In the genomic region with DNA sequence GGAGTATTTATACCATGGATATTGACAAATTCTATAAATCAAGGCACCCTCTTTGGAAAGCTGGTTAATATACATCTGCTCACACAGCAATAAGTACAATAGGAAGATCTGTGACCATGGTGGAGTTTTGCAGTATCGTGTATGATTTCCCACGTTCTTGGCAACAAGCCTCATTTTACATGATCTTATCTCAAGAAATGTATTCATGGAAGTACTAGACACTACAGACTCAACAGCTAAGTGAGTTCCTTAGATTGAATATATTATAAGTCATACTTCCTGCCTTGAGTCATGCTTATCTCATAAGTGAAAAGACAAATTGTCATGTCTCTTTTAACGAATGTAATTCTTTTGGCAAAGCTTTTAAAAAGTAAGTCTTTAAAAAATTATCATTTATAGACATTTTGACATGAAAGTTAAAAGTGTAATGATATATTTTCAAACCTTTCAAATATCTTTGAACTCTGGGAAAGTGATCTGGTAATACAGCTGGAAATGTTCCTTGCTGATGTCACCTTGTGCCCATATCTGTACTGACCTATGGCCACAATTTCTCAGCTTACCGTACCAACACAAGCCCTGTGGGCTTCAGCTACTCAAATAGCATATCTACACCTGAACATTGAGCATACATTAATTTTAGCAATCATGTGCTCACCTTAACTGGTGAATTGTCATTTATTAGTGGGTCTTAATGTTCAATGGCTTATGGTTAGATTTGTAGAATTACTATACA, we compare ENCODE assay signal across 23 cellular contexts.
DNase-seq lines count a peak whose midpoint lies in the region; ATAC-seq, FAIRE-seq and TF ChIP-seq lines count a peak whose summit lies in the region.
"Had no signal": no experiment of that assay in that cellular context is flagged by ENCODE, and none has a peak within 500 bp of the region (broad histone marks: within the 10 kb centered on the region; RNA-seq: fewer than 3 reads in every experiment).

No MANE protein-coding gene starts in this region.

- H3K56ac ChIP-seq in IMR-90 (ENCODE audit: extremely low read depth, insufficient read depth, low read length) = no peak overlapping the region

- BruUV-seq in IMR-90 (replicated peaks; lab: Mats Ljungman, UMichigan) = no TSS peak
- BruUV-seq in K562 (replicated peaks; lab: Mats Ljungman, UMichigan) = no TSS peak

- dilution Hi-C loops in IMR-90 (cut with HindIII; ENCODE audit: low sequenced_read_pairs, unreplicated experiment) = no loop called here

- TF ChIP-seq POLR2A in A549 (IDR thresholded peaks at IDR 0.05; ENCODE audit: low read length) (no peak), IMR-90 (IDR thresholded peaks at IDR 0.05; ENCODE audit: low read depth, low read length) (no peak), K562 (conservative IDR thresholded peaks at IDR 0.05) (no peak)

- DNase-seq in A549 (ENCODE audit: low read depth in 1 of 2, low spot score in 1 of 2) (no peak), IMR-90 (peak; percentile 87), K562 (ENCODE audit: extremely low read depth in 1 of 4, low spot score in 3 of 4) (no peak), foreskin melanocyte (peak; percentile 32), amniotic stem cell (lab: John Stamatoyannopoulos, UW) (no peak)
- DNase-seq in effector memory CD8-positive, alpha-beta T cell = no peak
- DNase-seq: activated CD8-positive, alpha-beta memory T cell treated with anti-CD3 and anti-CD28 coated beads, Interleukin-2, amount 50 U/mL, for 4 hours; activated gamma-delta T cell treated with Interleukin-2 at 50 U/mL for 16 hours; CD4-positive, alpha-beta memory T cell; DND-41; MM.1S; NCI-H1694; right cardiac atrium; SIG-M5; stimulated activated naive CD8-positive, alpha-beta T cell treated with anti-CD3 and anti-CD28 coated beads, Interleukin-15, amount 100 ng/mL, for 72 hours; T-helper 9 cell; upper lobe of right lung had no signal

- H4K5ac ChIP-seq in IMR-90 (ENCODE audit: low read depth, low read length) = no peak overlapping the region

- H3K4me2 ChIP-seq in A549 = no peak overlapping the region
- H3K4me2 ChIP-seq in IMR-90 (ENCODE audit: low read depth, low read length) = no peak overlapping the region
- H3K4me2 ChIP-seq in K562 (ENCODE audit: insufficient read depth, low read length) = no peak overlapping the region
- H3K4me2 ChIP-seq: neural progenitor cell had no signal

- no peaks in the 10 kb centered on the region for H3K79me1 ChIP-seq in IMR-90 (ENCODE audit: low read depth in 1 of 2, low read length in 2 of 2)

- H2BK5ac ChIP-seq in IMR-90 (ENCODE audit: low read depth, low read length, poor library complexity, severe bottlenecking) = peak overlapping the region; percentile 69

- H3K9me3 ChIP-seq in A549 (peaks cover 2% of the 10 kb centered on the region; the same call in 1 of the 3 replicates), IMR-90 (ENCODE audit: control insufficient read depth, insufficient read depth, low read length) (no peaks in the 10 kb centered on the region), K562 (replicated peaks; ENCODE audit: control insufficient read depth, insufficient read depth, low read depth, low read length) (no peaks in the 10 kb centered on the region)
- H3K9me3 ChIP-seq: esophagus muscularis mucosa, upper lobe of right lung had no signal

- no peaks in the 10 kb centered on the region for H3K4me1 ChIP-seq in A549
- H3K4me1 ChIP-seq in IMR-90 (ENCODE audit: control insufficient read depth, insufficient read depth, low read length) = peaks cover 7% of the 10 kb centered on the region
- no peaks in the 10 kb centered on the region for H3K4me1 ChIP-seq in K562 (replicated peaks in 1 of 2; ENCODE audit: control insufficient read depth in 2 of 2, insufficient read depth in 2 of 2, low read length in 2 of 2)
- H3K4me1 ChIP-seq: esophagus muscularis mucosa, neural progenitor cell, upper lobe of right lung had no signal

- in situ Hi-C loops in IMR-90 (cut with MboI; ENCODE audit: low sequenced_read_pairs) (no loop called here), K562 (cut with MboI) (no loop called here)

- 0 out of 2 replicates have a peak overlapping the region, but pooled peaks have one; percentile 55 for H3K23ac ChIP-seq in IMR-90 (ENCODE audit: low read depth, low read length)

- H2BK120ac ChIP-seq in IMR-90 (ENCODE audit: low read depth, low read length) = peak overlapping the region; percentile 69

- H2AFZ ChIP-seq in IMR-90 (replicated peaks; ENCODE audit: low read length, poor library complexity) (no peak overlapping the region), K562 (ENCODE audit: low read depth, low read length) (no peak overlapping the region)
- H2AFZ ChIP-seq: neural progenitor cell had no signal

- no peak overlapping the region for H2AK9ac ChIP-seq in IMR-90 (replicated peaks; ENCODE audit: low read depth, low read length, poor library complexity)

- no peaks in the 10 kb centered on the region for H4K20me1 ChIP-seq in IMR-90 (ENCODE audit: insufficient read depth, low read length)
- no peaks in the 10 kb centered on the region for H4K20me1 ChIP-seq in K562 (replicated peaks; ENCODE audit: control insufficient read depth, insufficient read depth, low read length)

- no peak overlapping the region for H3K4me3 Mint-ChIP-seq in effector memory CD8-positive, alpha-beta T cell
- H3K4me3 Mint-ChIP-seq: CD4-positive, alpha-beta memory T cell; dendritic cell treated with granulocyte-macrophage colony-stimulating factor and Interleukin-4, amounts not matched to agents 40 ng/mL and 50 ng/mL, for 4 days; neural progenitor cell; stimulated activated naive CD8-positive, alpha-beta T cell treated with anti-CD3 and anti-CD28 coated beads, Interleukin-15, amount 100 ng/mL, for 72 hours had no signal

- H3K27me3 ChIP-seq in IMR-90 (ENCODE audit: control insufficient read depth, insufficient read depth, low read length) (no peaks in the 10 kb centered on the region), K562 (ENCODE audit: control insufficient read depth in 2 of 2, insufficient read depth in 2 of 2, low read length in 2 of 2) (no peaks in the 10 kb centered on the region; a peak in 1 of 5 replicates)
- H3K27me3 ChIP-seq: esophagus muscularis mucosa, neural progenitor cell, upper lobe of right lung had no signal

- H3K9me1 ChIP-seq in IMR-90 (ENCODE audit: insufficient read depth, low read length) = no peaks in the 10 kb centered on the region
- no peaks in the 10 kb centered on the region for H3K9me1 ChIP-seq in K562 (ENCODE audit: control insufficient read depth, insufficient read depth, low read length)

- 1% methylated on average over 4 of the region's 4 CpGs for WGBS in A549 (ENCODE audit: missing lambda C conversion rate)
- no CpG with 5 or more reads among the region's 4 CpGs for WGBS in IMR-90 (ENCODE audit: extremely low coverage in 2 of 2, insufficient read length in 1 of 2), 2 experiments
- WGBS in K562 (ENCODE audit: insufficient coverage, low coverage, missing lambda C conversion rate) = 2% methylated on average over 4 of the region's 4 CpGs

- POLR2A ChIA-PET in A549 (lab: Yijun Ruan, JAX) (no interaction called here), IMR-90 (lab: Charles Lee; ENCODE audit: unreplicated experiment) (no interaction called here), K562 (lab: Yijun Ruan, JAX) (interaction anchor here (0.5 to 1.4 kb wide), 2 partner anchors 10 to 149 kb away, joined by 3 read pairs; no protein-coding TSS in a partner anchor)

- H3K27ac ChIP-seq in A549 (no peak overlapping the region), IMR-90 (ENCODE audit: insufficient read depth, low read length) (no peak overlapping the region), K562 (ENCODE audit: extremely low read depth, low read depth, low read length) (no peak overlapping the region)
- H3K27ac ChIP-seq: esophagus muscularis mucosa, neural progenitor cell, upper lobe of right lung had no signal

- no peak overlapping the region for H3K9ac ChIP-seq in IMR-90 (ENCODE audit: low read depth, low read length)
- no peak overlapping the region for H3K9ac ChIP-seq in K562 (ENCODE audit: insufficient read depth in 1 of 2, low read depth in 2 of 2, low read length in 2 of 2)
- H3K9ac ChIP-seq: neural progenitor cell had no signal

- intact Hi-C loops in IMR-90 (cut with micrococcal nuclease) (no loop called here), K562 (cut with micrococcal nuclease) (no loop called here)

- no peaks in the 10 kb centered on the region for H3K79me2 ChIP-seq in K562 (ENCODE audit: control insufficient read depth, insufficient read depth, low read length)

- no peak for TF ChIP-seq EP300 in A549 (IDR thresholded peaks at IDR 0.05)
- no peak for TF ChIP-seq EP300 in K562 (IDR thresholded peaks at IDR 0.05; ENCODE audit: low read length)

- no peak overlapping the region for H3K27ac Mint-ChIP-seq in effector memory CD8-positive, alpha-beta T cell
- H3K27ac Mint-ChIP-seq: CD4-positive, alpha-beta memory T cell; dendritic cell treated with granulocyte-macrophage colony-stimulating factor and Interleukin-4, amounts not matched to agents 40 ng/mL and 50 ng/mL, for 4 days; neural progenitor cell; stimulated activated naive CD8-positive, alpha-beta T cell treated with anti-CD3 and anti-CD28 coated beads, Interleukin-15, amount 100 ng/mL, for 72 hours had no signal

- H2BK20ac ChIP-seq in IMR-90 (ENCODE audit: low read depth, low read length) = peak overlapping the region; percentile 81

- H2AK5ac ChIP-seq in IMR-90 (ENCODE audit: low read depth, low read length) = peak overlapping the region; percentile 79; the same call in 1 of the 2 replicates

- H3K4me1 Mint-ChIP-seq in effector memory CD8-positive, alpha-beta T cell (ENCODE audit: low read depth in 2 of 2) = no peaks in the 10 kb centered on the region
- H3K4me1 Mint-ChIP-seq: CD4-positive, alpha-beta memory T cell; neural progenitor cell; stimulated activated naive CD8-positive, alpha-beta T cell treated with anti-CD3 and anti-CD28 coated beads, Interleukin-15, amount 100 ng/mL, for 72 hours had no signal

- no peak for TF ChIP-seq CTCF in A549 (IDR thresholded peaks at IDR 0.05)
- TF ChIP-seq CTCF in IMR-90 (conservative IDR thresholded peaks at IDR 0.05; ENCODE audit: low read depth, low read length) = no peak
- TF ChIP-seq CTCF in K562 (IDR thresholded peaks at IDR 0.05 in 2 of 3, conservative IDR thresholded peaks at IDR 0.05 in 1 of 3; ENCODE audit: insufficient read depth in 2 of 3, low read depth in 1 of 3, low read length in 3 of 3) = no peak

- no peak overlapping the region for H3K4me3 ChIP-seq in A549
- no peak overlapping the region for H3K4me3 ChIP-seq in IMR-90 (ENCODE audit: insufficient read depth, low read depth, low read length)
- no peak overlapping the region for H3K4me3 ChIP-seq in K562
- H3K4me3 ChIP-seq: esophagus muscularis mucosa, neural progenitor cell, upper lobe of right lung had no signal

- H3K9me3 Mint-ChIP-seq in effector memory CD8-positive, alpha-beta T cell = no peaks in the 10 kb centered on the region
- H3K9me3 Mint-ChIP-seq: dendritic cell treated with granulocyte-macrophage colony-stimulating factor and Interleukin-4, amounts not matched to agents 40 ng/mL and 50 ng/mL, for 4 days; neural progenitor cell; stimulated activated naive CD8-positive, alpha-beta T cell treated with anti-CD3 and anti-CD28 coated beads, Interleukin-15, amount 100 ng/mL, for 72 hours had no signal

- H3K36me3 ChIP-seq in IMR-90 (ENCODE audit: control insufficient read depth, insufficient read depth, low read length) (no peaks in the 10 kb centered on the region), K562 (ENCODE audit: control insufficient read depth, insufficient read depth, low read length) (no peaks in the 10 kb centered on the region)
- H3K36me3 ChIP-seq: esophagus muscularis mucosa, neural progenitor cell, upper lobe of right lung had no signal

- peak overlapping the region; percentile 60; the same call in 1 of the 2 replicates for H3K18ac ChIP-seq in IMR-90 (ENCODE audit: low read depth, low read length)

- TF ChIP-seq RAD21 in A549 (conservative IDR thresholded peaks at IDR 0.05 in 1 of 2, IDR thresholded peaks at IDR 0.05 in 1 of 2) (no peak), IMR-90 (IDR thresholded peaks at IDR 0.05; ENCODE audit: low read length) (no peak), K562 (CRISPR knock-in tag; conservative IDR thresholded peaks at IDR 0.05 in 1 of 2, IDR thresholded peaks at IDR 0.05 in 1 of 2) (no peak)

- H4K91ac ChIP-seq in IMR-90 (ENCODE audit: insufficient read depth, low read depth, low read length) = peak overlapping the region; percentile 61; the same call in 1 of the 2 replicates

- H3K4ac ChIP-seq in IMR-90 (ENCODE audit: low read depth, low read length) = peak overlapping the region; percentile 83

- H4K8ac ChIP-seq in IMR-90 (ENCODE audit: low read depth in 2 of 2, low read length in 2 of 2) = peak overlapping the region; percentile 56 to 63; a peak in 2 of 4 replicates

- H3K36me3 Mint-ChIP-seq in effector memory CD8-positive, alpha-beta T cell (ENCODE audit: insufficient read depth) = no peaks in the 10 kb centered on the region
- H3K36me3 Mint-ChIP-seq: CD4-positive, alpha-beta memory T cell; neural progenitor cell had no signal

- CTCF ChIA-PET in A549 (lab: Yijun Ruan, JAX) (interaction anchor here (1.0 to 1.2 kb wide), 3 partner anchors 9 to 39 kb away, joined by 3 to 5 read pairs (median 3); no protein-coding TSS in a partner anchor), IMR-90 (lab: Yijun Ruan, JAX) (interaction anchor here (1.0 to 1.6 kb wide), 2 partner anchors 9 to 553 kb away, joined by 3 read pairs; no protein-coding TSS in a partner anchor), K562 (lab: Yijun Ruan, JAX; ENCODE audit: low intra/inter-chr PET ratio) (no interaction called here)

- no peak for ATAC-seq in A549
- ATAC-seq in IMR-90 (ENCODE audit: low read depth) = peak; percentile 51; the same call in 1 of the 2 replicates
- no peak for ATAC-seq in K562
- ATAC-seq in GM18520 (IDR thresholded peaks at IDR 0.05; ENCODE audit: unreplicated experiment) = no peak
- ATAC-seq in effector memory CD8-positive, alpha-beta T cell (replicated peaks) = no peak
- ATAC-seq in GM18502 (IDR thresholded peaks at IDR 0.05; ENCODE audit: poor library complexity, unreplicated experiment) = no peak
- ATAC-seq: HepG2; right cardiac atrium; stimulated activated naive CD8-positive, alpha-beta T cell treated with anti-CD3 and anti-CD28 coated beads, Interleukin-15, amount 100 ng/mL, for 72 hours; upper lobe of right lung had no signal

- FAIRE-seq in A549 (lab: Jason Lieb, UNC) (peak; percentile 73), K562 (lab: Jason Lieb, UNC) (no peak)
- FAIRE-seq: HepG2 had no signal

- peak overlapping the region; percentile 90 for H2BK15ac ChIP-seq in IMR-90 (ENCODE audit: low read depth, low read length)

- H3K27me3 Mint-ChIP-seq in effector memory CD8-positive, alpha-beta T cell = peaks cover 21 to 31% of the 10 kb centered on the region in 2 donors
- H3K27me3 Mint-ChIP-seq: dendritic cell treated with granulocyte-macrophage colony-stimulating factor and Interleukin-4, amounts not matched to agents 40 ng/mL and 50 ng/mL, for 4 days; stimulated activated naive CD8-positive, alpha-beta T cell treated with anti-CD3 and anti-CD28 coated beads, Interleukin-15, amount 100 ng/mL, for 72 hours had no signal

- peak overlapping the region; percentile 64 for H3K14ac ChIP-seq in IMR-90 (replicated peaks; ENCODE audit: low read depth, low read length)

Comparison
In these comparisons a context has a peak if more than half of its experiments do, and no peak if none do; other contexts are left out.
1. DNase-seq: peak in IMR-90 (single experiment) and foreskin melanocyte (single experiment); none in A549 (0 of 2), K562 (0 of 4), effector memory CD8-positive, alpha-beta T cell (0 of 3) and amniotic stem cell (single experiment).